In genomic region chr7:96189129-96189815, GRCh38 we compare ENCODE assay signal across 22 cellular contexts.
DNase-seq lines count a peak whose midpoint lies in the region; ATAC-seq and TF ChIP-seq lines count a peak whose summit lies in the region.
"Had no signal": no experiment of that assay in that cellular context is flagged by ENCODE, and none has a peak within 500 bp of the region (broad histone marks: within the 10 kb centered on the region; RNA-seq: fewer than 3 reads in every experiment).

No MANE protein-coding gene starts in this region.

- peaks cover 5% of the 10 kb centered on the region for H3K4me1 ChIP-seq in hepatocyte (ENCODE audit: insufficient read depth)
- H3K4me1 ChIP-seq: BLaER1, stomach had no signal

- ATAC-seq in sciatic nerve = peak; percentile 47
- ATAC-seq in GM18858 (IDR thresholded peaks at IDR 0.05; ENCODE audit: unreplicated experiment) = no peak
- ATAC-seq: activated T-cell treated with anti-CD3 and anti-CD28 coated beads, Interleukin-2, amount 50 U/mL, for 72 hours; gastroesophageal sphincter had no signal

- H2AFZ ChIP-seq in hepatocyte = no peak overlapping the region
- H2AFZ ChIP-seq: PC-9 had no signal

- no peaks in the 10 kb centered on the region for H3K79me2 ChIP-seq in hepatocyte

- H3K9me3 ChIP-seq in SK-N-MC (ENCODE audit: low read depth, low read length) = no peaks in the 10 kb centered on the region
- no peaks in the 10 kb centered on the region for H3K9me3 ChIP-seq in hepatocyte (ENCODE audit: low read depth)
- H3K9me3 ChIP-seq: BLaER1, Caco-2, gastroesophageal sphincter, stomach had no signal

- H3K27ac ChIP-seq in SK-N-MC (peak overlapping the region; percentile 77), hepatocyte (peak overlapping the region; percentile 65)
- H3K27ac ChIP-seq: BLaER1, gastroesophageal sphincter, PC-9, stomach had no signal

- H3K9ac ChIP-seq in SK-N-MC (ENCODE audit: insufficient read length) = no peak overlapping the region
- H3K9ac ChIP-seq: BLaER1 had no signal

- H3K9me2 ChIP-seq in hepatocyte (replicated peaks; ENCODE audit: insufficient read depth) = no peaks in the 10 kb centered on the region

- intact Hi-C loops in sciatic nerve (cut with DNase I) = no loop called here

- peak overlapping the region; percentile 67 for H3K4me2 ChIP-seq in hepatocyte
- H3K4me2 ChIP-seq: BLaER1, PC-9 had no signal

- H3K4me3 ChIP-seq in SK-N-MC = peak overlapping the region; percentile 72
- no peak overlapping the region for H3K4me3 ChIP-seq in hepatocyte
- H3K4me3 ChIP-seq: BLaER1, gastroesophageal sphincter, PC-9, stomach had no signal

- 38% methylated on average over 4 of the region's 4 CpGs for WGBS in hepatocyte (ENCODE audit: low lambda C conversion rate, missing lambda C conversion rate)

- no peak for TF ChIP-seq CTCF in AG09319 (IDR thresholded peaks at IDR 0.05; ENCODE audit: low read depth, low read length)
- TF ChIP-seq CTCF in hepatocyte (IDR thresholded peaks at IDR 0.05; ENCODE audit: poor library complexity) = no peak

- no peaks in the 10 kb centered on the region for H3K27me3 ChIP-seq in hepatocyte
- H3K27me3 ChIP-seq: BLaER1, gastroesophageal sphincter, stomach had no signal

- DNase-seq in AG09319 (ENCODE audit: extremely low read depth, low read depth) (peak; percentile 20), SK-N-MC (ENCODE audit: low read depth, low spot score) (no peak), hepatocyte (ENCODE audit: low spot score) (no peak), sciatic nerve (ENCODE audit: low spot score) (no peak), DMS79 treated with DMSO at 0.1 percent for 48 hours (lab: John Stamatoyannopoulos, UW) (no peak), NCI-H524 (lab: John Stamatoyannopoulos, UW) (no peak)
- no peak for DNase-seq in activated CD4-positive, alpha-beta T cell treated with anti-CD3 and anti-CD28 coated beads for 1 hour
- DNase-seq: activated CD4-positive, alpha-beta T cell treated with anti-CD3 and anti-CD28 coated beads for 4 hours; activated T-cell treated with anti-CD3 and anti-CD28 coated beads, Interleukin-2, amount 50 U/mL, for 72 hours; Caco-2; central memory CD4-positive, alpha-beta T cell; effector CD4-positive, alpha-beta T cell; H7; naive B cell; NCI-H146; PC-9; SIG-M5; stimulated activated CD4-positive, alpha-beta T cell treated with anti-CD3 and anti-CD28 coated beads, Interleukin-15, amount 100 ng/mL, for 24 hours; stomach had no signal

- H4K20me1 ChIP-seq in hepatocyte (ENCODE audit: insufficient read depth, poor library complexity, severe bottlenecking) = no peaks in the 10 kb centered on the region
- H4K20me1 ChIP-seq: BLaER1 had no signal

- H3K36me3 ChIP-seq in SK-N-MC (ENCODE audit: insufficient read depth, low read length) (no peaks in the 10 kb centered on the region), hepatocyte (replicated peaks; ENCODE audit: insufficient read depth, low read depth) (no peaks in the 10 kb centered on the region)
